In the genomic region with DNA sequence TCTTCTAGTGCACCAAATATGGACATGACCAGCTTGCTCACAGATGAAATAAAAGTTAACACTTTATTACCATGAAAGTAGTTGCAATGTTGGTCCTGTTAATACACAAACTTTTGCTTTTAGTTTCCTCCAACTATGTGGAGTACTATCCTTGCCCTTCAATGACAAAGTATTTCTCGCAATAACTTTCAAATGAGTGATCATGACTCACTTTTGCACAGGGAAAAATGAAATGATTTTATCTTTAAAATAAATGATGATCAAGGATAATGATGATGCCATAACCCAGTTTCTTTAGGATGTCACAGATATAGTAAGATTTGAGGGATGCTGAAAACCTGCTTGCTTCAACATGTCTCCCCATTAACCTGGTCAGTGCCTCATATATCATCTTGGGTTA, we compare ENCODE assay signal across 20 cellular contexts.
DNase-seq lines count a peak whose midpoint lies in the region; ATAC-seq, FAIRE-seq and TF ChIP-seq lines count a peak whose summit lies in the region.
"Had no signal": no experiment of that assay in that cellular context is flagged by ENCODE, and none has a peak within 500 bp of the region (broad histone marks: within the 10 kb centered on the region; RNA-seq: fewer than 3 reads in every experiment).

No MANE protein-coding gene starts in this region.

- TF ChIP-seq EP300 in gastroesophageal sphincter (IDR thresholded peaks at IDR 0.05) = no peak

- no peak for TF ChIP-seq POLR2A in gastroesophageal sphincter (IDR thresholded peaks at IDR 0.05)

- WGBS in gastroesophageal sphincter (ENCODE audit: low coverage in 1 of 2), 2 donors = 42 to 57% methylated on average over 1 of the region's 1 CpG

- no peaks in the 10 kb centered on the region for H3K27me3 ChIP-seq in bronchial epithelial cell (ENCODE audit: control insufficient read depth, insufficient read depth, low read length)
- H3K27me3 ChIP-seq in gastroesophageal sphincter = no peaks in the 10 kb centered on the region
- H3K27me3 ChIP-seq: SJSA1 had no signal

- peaks cover 0 to 11% (median 0%) of the 10 kb centered on the region in 3 donors for H3K9me3 ChIP-seq in gastroesophageal sphincter
- H3K9me3 ChIP-seq: SJSA1 had no signal

- no peak overlapping the region for H3K4me3 ChIP-seq in bronchial epithelial cell (ENCODE audit: low read depth, low read length)
- no peak overlapping the region for H3K4me3 ChIP-seq in gastroesophageal sphincter
- H3K4me3 ChIP-seq: K562, SJSA1 had no signal

- peak; percentile 32 for FAIRE-seq in D721Med (lab: Jason Lieb, UNC)
- no peak for FAIRE-seq in bronchial epithelial cell (lab: Jason Lieb, UNC)
- FAIRE-seq: A204.1, GM18507, GM19239, H1, K562 had no signal

- peaks cover 0 to 14% (median 0%) of the 10 kb centered on the region in 3 donors for H3K4me1 ChIP-seq in gastroesophageal sphincter
- H3K4me1 ChIP-seq: SJSA1 had no signal

- DNase-seq in D721Med (ENCODE audit: insufficient read length, low spot score) (no peak), HT1080 (ENCODE audit: low read depth) (peak; percentile 3), bronchial epithelial cell (ENCODE audit: low read depth) (peak; percentile 55), HuH-7.5 (ENCODE audit: low spot score) (no peak), GM19238 (ENCODE audit: insufficient read length, low spot score) (no peak)
- DNase-seq: NCI-H1694, NCI-H2107, NCI-H226, NCI-H526 treated with DMSO at 0.1 percent for 48 hours, RPMI8226 had no signal

- H3K36me3 ChIP-seq in bronchial epithelial cell (ENCODE audit: control insufficient read depth, insufficient read depth, low read length) = no peaks in the 10 kb centered on the region
- no peaks in the 10 kb centered on the region for H3K36me3 ChIP-seq in gastroesophageal sphincter
- H3K36me3 ChIP-seq: SJSA1 had no signal

- H3K27ac ChIP-seq in gastroesophageal sphincter = peak overlapping the region in 3 of 4 donors; percentile 21 to 57 (median 34)
- H3K27ac ChIP-seq: C4-2B, SJSA1 had no signal

- no peak for ATAC-seq in gastroesophageal sphincter
- ATAC-seq in HG03280 (IDR thresholded peaks at IDR 0.05; ENCODE audit: unreplicated experiment) = no peak
- ATAC-seq in GM18520 (IDR thresholded peaks at IDR 0.05; ENCODE audit: unreplicated experiment) = no peak
- ATAC-seq: K562 had no signal

- TF ChIP-seq CTCF in D721Med (IDR thresholded peaks at IDR 0.05; ENCODE audit: insufficient read depth, missing control alignments) (no peak), bronchial epithelial cell (IDR thresholded peaks at IDR 0.05; ENCODE audit: insufficient read depth, low read length, severe bottlenecking) (no peak), gastroesophageal sphincter (IDR thresholded peaks at IDR 0.05) (no peak)

Comparison
In these comparisons a context has a peak if more than half of its experiments do, and no peak if none do; other contexts are left out.
1. DNase-seq: peak in HT1080 (single experiment) and bronchial epithelial cell (single experiment); none in D721Med (single experiment), HuH-7.5 (single experiment) and GM19238 (single experiment).